In genomic region chr12:96233941-96234461, GRCh38 we compare ENCODE assay signal across 9 cellular contexts. TPM values are rescaled to one million over a fixed set of nuclear protein-coding genes. Genes with fewer than 3 reads are reported as not detected.
DNase-seq lines count a peak whose midpoint lies in the region; ATAC-seq and TF ChIP-seq lines count a peak whose summit lies in the region.
"Had no signal": no experiment of that assay in that cellular context is flagged by ENCODE, and none has a peak within 500 bp of the region (broad histone marks: within the 10 kb centered on the region; RNA-seq: fewer than 3 reads in every experiment).

No MANE protein-coding gene starts in this region.

- CTCF ChIA-PET in activated CD4-positive, alpha-beta memory T cell treated with anti-CD3 and anti-CD28 coated beads for 36 hours (lab: Charles Lee), result interaction anchor here (0.6 to 3.0 kb wide), 4 partner anchors 19 to 214 kb away, joined by 3 to 11 read pairs (median 3); partner anchors contain the start of gene CDK17

- ATAC-seq in lower lobe of right lung, result peak; percentile 68 to 72
- ATAC-seq in HG02642 (IDR thresholded peaks at IDR 0.05; ENCODE audit: poor library complexity, unreplicated experiment), result no peak
- ATAC-seq in GM19455 (IDR thresholded peaks at IDR 0.05; ENCODE audit: unreplicated experiment), result no peak
- ATAC-seq: activated CD4-positive, CD25-positive, alpha-beta regulatory T cell treated with anti-CD3 and anti-CD28 coated beads, Interleukin-2, amount 50 U/mL, for 24 hours had no signal

- no peak overlapping the region for H3K4me3 Mint-ChIP-seq in activated T-helper 1 cell treated with anti-CD3 and anti-CD28 coated beads, Interleukin-12 subunit alpha, Interleukin-12 subunit beta, Interleukin-2, Interleukin-4 antibody, amounts not matched to agents 30 ng/mL and 10 ng/mL and 1 ng/mL, durations not matched to agents 14 hours and 24 hours and 36 hours
- no peak overlapping the region for H3K4me3 Mint-ChIP-seq in activated CD4-positive, alpha-beta memory T cell treated with anti-CD3 and anti-CD28 coated beads for 36 hours

- H3K27ac ChIP-seq in lower lobe of right lung (peak overlapping the region; percentile 70), thyroid gland (peak overlapping the region; percentile 32 to 69 (median 33))

- no peaks in the 10 kb centered on the region for H3K27me3 ChIP-seq in lower lobe of right lung (ENCODE audit: low read depth)
- no peaks in the 10 kb centered on the region for H3K27me3 ChIP-seq in thyroid gland

- TF ChIP-seq POLR2A in thyroid gland (IDR thresholded peaks at IDR 0.05), result no peak

- H3K4me1 Mint-ChIP-seq in activated T-helper 1 cell treated with anti-CD3 and anti-CD28 coated beads, Interleukin-12 subunit alpha, Interleukin-12 subunit beta, Interleukin-2, Interleukin-4 antibody, amounts not matched to agents 30 ng/mL and 10 ng/mL and 1 ng/mL, durations not matched to agents 14 hours and 24 hours and 36 hours (ENCODE audit: low read depth), result peaks cover 41% of the 10 kb centered on the region
- peaks cover 54% of the 10 kb centered on the region for H3K4me1 Mint-ChIP-seq in activated CD4-positive, alpha-beta memory T cell treated with anti-CD3 and anti-CD28 coated beads for 36 hours (ENCODE audit: low read depth)

- peak; percentile 65 for DNase-seq in NCI-H1105 treated with DMSO at 0.1 percent for 48 hours (lab: John Stamatoyannopoulos, UW)
- DNase-seq in dermis blood vessel endothelial cell, result peak; percentile 80
- peak; percentile 72 for DNase-seq in lower lobe of right lung
- DNase-seq in thyroid gland, result peak; percentile 39 to 47
- no peak for DNase-seq in activated T-helper 1 cell treated with anti-CD3 and anti-CD28 coated beads, Interleukin-12 subunit alpha, Interleukin-12 subunit beta, Interleukin-2, Interleukin-4 antibody, amounts not matched to agents 30 ng/mL and 10 ng/mL and 1 ng/mL, durations not matched to agents 14 hours and 24 hours and 36 hours (ENCODE audit: low spot score)
- DNase-seq in activated CD4-positive, alpha-beta memory T cell treated with anti-CD3 and anti-CD28 coated beads for 36 hours, result no peak

- H3K36me3 ChIP-seq in lower lobe of right lung (peaks cover 4% of the 10 kb centered on the region), thyroid gland (no peaks in the 10 kb centered on the region)

- intact Hi-C loops in lower lobe of right lung (cut with DNase I) (no loop called here), thyroid gland (cut with DNase I) (no loop called here)
- intact Hi-C loops in activated T-helper 1 cell treated with anti-CD3 and anti-CD28 coated beads, Interleukin-12 subunit alpha, Interleukin-12 subunit beta, Interleukin-2, Interleukin-4 antibody, amounts not matched to agents 30 ng/mL and 10 ng/mL and 1 ng/mL, durations not matched to agents 14 hours and 24 hours and 36 hours (cut with micrococcal nuclease), result no loop called here
- intact Hi-C loops in activated CD4-positive, alpha-beta memory T cell treated with anti-CD3 and anti-CD28 coated beads for 36 hours (cut with micrococcal nuclease), result no loop called here

- no peak for TF ChIP-seq CTCF in lower lobe of right lung (IDR thresholded peaks at IDR 0.05)
- no peak for TF ChIP-seq CTCF in thyroid gland (IDR thresholded peaks at IDR 0.05)

- H3K9me3 ChIP-seq in lower lobe of right lung, result no peaks in the 10 kb centered on the region
- no peaks in the 10 kb centered on the region for H3K9me3 ChIP-seq in thyroid gland

- H3K27ac Mint-ChIP-seq in activated T-helper 1 cell treated with anti-CD3 and anti-CD28 coated beads, Interleukin-12 subunit alpha, Interleukin-12 subunit beta, Interleukin-2, Interleukin-4 antibody, amounts not matched to agents 30 ng/mL and 10 ng/mL and 1 ng/mL, durations not matched to agents 14 hours and 24 hours and 36 hours, result no peak overlapping the region
- H3K27ac Mint-ChIP-seq in activated CD4-positive, alpha-beta memory T cell treated with anti-CD3 and anti-CD28 coated beads for 36 hours, result no peak overlapping the region

- 71 to 87% methylated on average over 6 to 15 of the region's 15 CpGs for WGBS in thyroid gland, 2 donors

- peaks cover 30% of the 10 kb centered on the region for H3K36me3 Mint-ChIP-seq in activated T-helper 1 cell treated with anti-CD3 and anti-CD28 coated beads, Interleukin-12 subunit alpha, Interleukin-12 subunit beta, Interleukin-2, Interleukin-4 antibody, amounts not matched to agents 30 ng/mL and 10 ng/mL and 1 ng/mL, durations not matched to agents 14 hours and 24 hours and 36 hours (ENCODE audit: low read depth)
- peaks cover 20% of the 10 kb centered on the region for H3K36me3 Mint-ChIP-seq in activated CD4-positive, alpha-beta memory T cell treated with anti-CD3 and anti-CD28 coated beads for 36 hours

- POLR2A ChIA-PET in activated CD4-positive, alpha-beta memory T cell treated with anti-CD3 and anti-CD28 coated beads for 36 hours (lab: Charles Lee), result interaction anchor here (0.6 to 0.8 kb wide), 3 partner anchors 19 to 489 kb away, joined by 3 to 4 read pairs (median 3); no protein-coding TSS in a partner anchor

- no peaks in the 10 kb centered on the region for H3K27me3 Mint-ChIP-seq in activated T-helper 1 cell treated with anti-CD3 and anti-CD28 coated beads, Interleukin-12 subunit alpha, Interleukin-12 subunit beta, Interleukin-2, Interleukin-4 antibody, amounts not matched to agents 30 ng/mL and 10 ng/mL and 1 ng/mL, durations not matched to agents 14 hours and 24 hours and 36 hours (ENCODE audit: insufficient read depth)
- no peaks in the 10 kb centered on the region for H3K27me3 Mint-ChIP-seq in activated CD4-positive, alpha-beta memory T cell treated with anti-CD3 and anti-CD28 coated beads for 36 hours

- H3K4me3 ChIP-seq in lower lobe of right lung (no peak overlapping the region), thyroid gland (replicated peaks in 1 of 3) (no peak overlapping the region)

- H3K9me3 Mint-ChIP-seq in activated T-helper 1 cell treated with anti-CD3 and anti-CD28 coated beads, Interleukin-12 subunit alpha, Interleukin-12 subunit beta, Interleukin-2, Interleukin-4 antibody, amounts not matched to agents 30 ng/mL and 10 ng/mL and 1 ng/mL, durations not matched to agents 14 hours and 24 hours and 36 hours, result no peaks in the 10 kb centered on the region
- H3K9me3 Mint-ChIP-seq in activated CD4-positive, alpha-beta memory T cell treated with anti-CD3 and anti-CD28 coated beads for 36 hours, result no peaks in the 10 kb centered on the region

- H3K4me1 ChIP-seq in lower lobe of right lung (peaks cover 53% of the 10 kb centered on the region), thyroid gland (peaks cover 5 to 42% of the 10 kb centered on the region in 2 donors)

RNA-seq across cellular contexts. Expression of gene ELK3, which starts 39.8 kb away (rescaled TPM):
- 45.6 and 95.3 TPM in 2 replicates for total RNA-seq in dermis blood vessel endothelial cell
- total RNA-seq in lower lobe of right lung, result 29.1 TPM
- total RNA-seq in thyroid gland, result 10 to 100 TPM; 19.8 to 55.4 (median 31.8) TPM
- total RNA-seq in activated T-helper 1 cell treated with anti-CD3 and anti-CD28 coated beads, Interleukin-12 subunit alpha, Interleukin-12 subunit beta, Interleukin-2, Interleukin-4 antibody, amounts not matched to agents 30 ng/mL and 10 ng/mL and 1 ng/mL, durations not matched to agents 14 hours and 24 hours and 36 hours, result 40.8 and 45.3 TPM in 2 replicates
- 10 to 100 TPM; 23.9 to 24.1 TPM for total RNA-seq in activated CD4-positive, alpha-beta memory T cell treated with anti-CD3 and anti-CD28 coated beads for 36 hours

Comparison
In these comparisons a context has a peak if more than half of its experiments do, and no peak if none do; other contexts are left out.
1. DNase-seq: peak in NCI-H1105 treated with DMSO at 0.1 percent for 48 hours (single experiment), dermis blood vessel endothelial cell (single experiment), lower lobe of right lung (single experiment) and thyroid gland (2 of 2); none in activated T-helper 1 cell treated with anti-CD3 and anti-CD28 coated beads, Interleukin-12 subunit alpha, Interleukin-12 subunit beta, Interleukin-2, Interleukin-4 antibody, amounts not matched to agents 30 ng/mL and 10 ng/mL and 1 ng/mL, durations not matched to agents 14 hours and 24 hours and 36 hours (single experiment) and activated CD4-positive, alpha-beta memory T cell treated with anti-CD3 and anti-CD28 coated beads for 36 hours (single experiment).
2. ATAC-seq: peak in lower lobe of right lung (2 of 2); none in HG02642 (single experiment) and GM19455 (single experiment).